ENCODE assay signal across 15 cellular contexts in the genomic region with DNA sequence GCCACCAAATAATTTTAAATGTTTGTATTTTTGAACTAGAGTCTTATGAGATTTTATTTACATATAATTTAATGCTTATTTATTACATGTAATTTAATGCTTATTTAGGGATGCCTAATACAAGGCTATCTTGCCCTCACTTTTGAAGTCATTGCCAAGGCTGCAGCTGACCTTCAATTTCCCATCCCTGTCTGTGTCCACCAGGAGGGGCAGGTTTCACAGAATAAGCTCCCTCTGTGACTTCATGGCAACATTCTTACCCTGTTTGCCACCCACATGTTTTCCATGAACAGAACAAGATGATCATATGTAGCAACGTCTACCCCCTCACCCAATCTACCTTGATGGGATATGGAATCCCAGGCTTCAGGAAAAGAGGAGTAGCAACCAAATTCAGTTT. TPM values are rescaled to one million over a fixed set of nuclear protein-coding genes. Genes with fewer than 3 reads are reported as not detected.
A peak's percentile ranks its signal among the peaks of the same experiment; 100 is the strongest.
DNase-seq lines count a peak whose midpoint lies in the region; ATAC-seq, FAIRE-seq and TF ChIP-seq lines count a peak whose summit lies in the region.
"Had no signal": no experiment of that assay in that cellular context is flagged by ENCODE, and none has a peak within 500 bp of the region (broad histone marks: within the 10 kb centered on the region; RNA-seq: fewer than 3 reads in every experiment).

No MANE protein-coding gene starts in this region.

- no peaks in the 10 kb centered on the region for H3K36me3 ChIP-seq in BE2C
- no peaks in the 10 kb centered on the region for H3K36me3 ChIP-seq in adipocyte (ENCODE audit: control insufficient read depth, insufficient read depth, low read length, severe bottlenecking)
- H3K36me3 ChIP-seq: colonic mucosa had no signal

- no peak for DNase-seq in BE2C
- DNase-seq in HCEC 1CT, result peak; percentile 25
- DNase-seq in adipocyte (ENCODE audit: low read depth), result peak; percentile 7
- peak; percentile 14 for DNase-seq in hepatic stellate cell (ENCODE audit: low spot score)
- DNase-seq in T-helper 2 cell, result no peak
- no peak for DNase-seq in activated T-helper 2 cell treated with anti-CD3 and anti-CD28 coated beads, Interferon-gamma antibody, Interleukin-2, Interleukin-4, amounts not matched to agents 10 μg/mL and 5 μg/mL and 100 μg/mL, durations not matched to agents 14 hours and 24 hours and 36 hours (ENCODE audit: low spot score)
- no peak for DNase-seq in RCC 7860 (ENCODE audit: low spot score)
- DNase-seq: activated CD4-positive, alpha-beta memory T cell treated with anti-CD3 and anti-CD28 coated beads for 36 hours; activated naive CD4-positive, alpha-beta T cell; CD8-positive, alpha-beta memory T cell; colonic mucosa; NCI-H1092 treated with DMSO at 0.1 percent for 48 hours; stimulated activated naive B cell treated with anti-CD40 and anti-IgM and Interleukin-4, amounts not matched to agents 10 μg/mL and 1 μg/mL and 100 μg/mL, for 72 hours had no signal

- no peak for FAIRE-seq in RCC 7860 (lab: Jason Lieb, UNC)

- intact Hi-C loops in activated T-helper 2 cell treated with anti-CD3 and anti-CD28 coated beads, Interferon-gamma antibody, Interleukin-2, Interleukin-4, amounts not matched to agents 10 μg/mL and 5 μg/mL and 100 μg/mL, durations not matched to agents 14 hours and 24 hours and 36 hours (cut with micrococcal nuclease), result no loop called here

- TF ChIP-seq CTCF in BE2C (IDR thresholded peaks at IDR 0.05; ENCODE audit: low read depth, low read length), result peak; percentile 26; the same call in 1 of the 2 replicates

- no peaks in the 10 kb centered on the region for H3K4me1 Mint-ChIP-seq in activated T-helper 2 cell treated with anti-CD3 and anti-CD28 coated beads, Interferon-gamma antibody, Interleukin-2, Interleukin-4, amounts not matched to agents 10 μg/mL and 5 μg/mL and 100 μg/mL, durations not matched to agents 14 hours and 24 hours and 36 hours (ENCODE audit: low read depth)
- H3K4me1 Mint-ChIP-seq: CD8-positive, alpha-beta memory T cell had no signal

- H3K9me3 ChIP-seq in BE2C, result no peaks in the 10 kb centered on the region
- no peaks in the 10 kb centered on the region for H3K9me3 ChIP-seq in adipocyte (ENCODE audit: control insufficient read depth, low read length)
- H3K9me3 ChIP-seq: colonic mucosa had no signal

- no peak for ATAC-seq in HG03565 (IDR thresholded peaks at IDR 0.05; ENCODE audit: unreplicated experiment)
- ATAC-seq: stimulated activated naive B cell treated with anti-CD40 and anti-IgM and Interleukin-4, amounts not matched to agents 10 μg/mL and 1 μg/mL and 100 μg/mL, for 72 hours had no signal

- H3K9ac ChIP-seq in adipocyte (ENCODE audit: low read length), result no peak overlapping the region

- no peaks in the 10 kb centered on the region for H3K36me3 Mint-ChIP-seq in activated T-helper 2 cell treated with anti-CD3 and anti-CD28 coated beads, Interferon-gamma antibody, Interleukin-2, Interleukin-4, amounts not matched to agents 10 μg/mL and 5 μg/mL and 100 μg/mL, durations not matched to agents 14 hours and 24 hours and 36 hours (ENCODE audit: low read depth)
- H3K36me3 Mint-ChIP-seq: activated CD4-positive, alpha-beta memory T cell treated with anti-CD3 and anti-CD28 coated beads for 36 hours had no signal

- H3K4me3 Mint-ChIP-seq in activated T-helper 2 cell treated with anti-CD3 and anti-CD28 coated beads, Interferon-gamma antibody, Interleukin-2, Interleukin-4, amounts not matched to agents 10 μg/mL and 5 μg/mL and 100 μg/mL, durations not matched to agents 14 hours and 24 hours and 36 hours (ENCODE audit: low read depth), result no peak overlapping the region
- H3K4me3 Mint-ChIP-seq: activated CD4-positive, alpha-beta memory T cell treated with anti-CD3 and anti-CD28 coated beads for 36 hours; CD8-positive, alpha-beta memory T cell had no signal

- no peak overlapping the region for H3K27ac Mint-ChIP-seq in activated T-helper 2 cell treated with anti-CD3 and anti-CD28 coated beads, Interferon-gamma antibody, Interleukin-2, Interleukin-4, amounts not matched to agents 10 μg/mL and 5 μg/mL and 100 μg/mL, durations not matched to agents 14 hours and 24 hours and 36 hours
- H3K27ac Mint-ChIP-seq: activated CD4-positive, alpha-beta memory T cell treated with anti-CD3 and anti-CD28 coated beads for 36 hours; CD8-positive, alpha-beta memory T cell; stimulated activated naive B cell treated with anti-CD40 and anti-IgM and Interleukin-4, amounts not matched to agents 10 μg/mL and 1 μg/mL and 100 μg/mL, for 72 hours had no signal

- H3K4me1 ChIP-seq in BE2C, result no peaks in the 10 kb centered on the region
- peaks cover 12% of the 10 kb centered on the region for H3K4me1 ChIP-seq in adipocyte (ENCODE audit: control insufficient read depth, insufficient read depth, low read length)
- H3K4me1 ChIP-seq: colonic mucosa had no signal

- H3K27me3 ChIP-seq in BE2C (no peaks in the 10 kb centered on the region), adipocyte (replicated peaks; ENCODE audit: control insufficient read depth, insufficient read depth, low read length) (no peaks in the 10 kb centered on the region)
- H3K27me3 ChIP-seq: colonic mucosa had no signal

- peaks cover 6% of the 10 kb centered on the region for H3K27me3 Mint-ChIP-seq in activated T-helper 2 cell treated with anti-CD3 and anti-CD28 coated beads, Interferon-gamma antibody, Interleukin-2, Interleukin-4, amounts not matched to agents 10 μg/mL and 5 μg/mL and 100 μg/mL, durations not matched to agents 14 hours and 24 hours and 36 hours (ENCODE audit: low read depth)
- H3K27me3 Mint-ChIP-seq: activated CD4-positive, alpha-beta memory T cell treated with anti-CD3 and anti-CD28 coated beads for 36 hours; stimulated activated naive B cell treated with anti-CD40 and anti-IgM and Interleukin-4, amounts not matched to agents 10 μg/mL and 1 μg/mL and 100 μg/mL, for 72 hours had no signal

- no peaks in the 10 kb centered on the region for H3K9me3 Mint-ChIP-seq in activated T-helper 2 cell treated with anti-CD3 and anti-CD28 coated beads, Interferon-gamma antibody, Interleukin-2, Interleukin-4, amounts not matched to agents 10 μg/mL and 5 μg/mL and 100 μg/mL, durations not matched to agents 14 hours and 24 hours and 36 hours
- H3K9me3 Mint-ChIP-seq: activated CD4-positive, alpha-beta memory T cell treated with anti-CD3 and anti-CD28 coated beads for 36 hours; CD8-positive, alpha-beta memory T cell; stimulated activated naive B cell treated with anti-CD40 and anti-IgM and Interleukin-4, amounts not matched to agents 10 μg/mL and 1 μg/mL and 100 μg/mL, for 72 hours had no signal

- H3K4me3 ChIP-seq in BE2C (ENCODE audit: low read depth, low read length), result no peak overlapping the region
- H3K4me3 ChIP-seq in adipocyte (ENCODE audit: low read length), result no peak overlapping the region
- H3K4me3 ChIP-seq: colonic mucosa, lung had no signal

RNA-seq across cellular contexts. Expression of gene C5, which starts 27.0 kb away (rescaled TPM):
- 0.52 TPM for polyA plus RNA-seq in BE2C (2012; ENCODE audit: insufficient read depth, insufficient read length, low read depth)
- 0.82 and 1.8 TPM in 2 replicates for total RNA-seq in activated T-helper 2 cell treated with anti-CD3 and anti-CD28 coated beads, Interferon-gamma antibody, Interleukin-2, Interleukin-4, amounts not matched to agents 10 μg/mL and 5 μg/mL and 100 μg/mL, durations not matched to agents 14 hours and 24 hours and 36 hours
- polyA plus RNA-seq: CD8-positive, alpha-beta memory T cell had no signal

RNA-seq across cellular contexts. Expression of gene CNTRL, which starts 51.7 kb away (rescaled TPM):
- polyA plus RNA-seq in BE2C (2012; ENCODE audit: insufficient read depth, insufficient read length, low read depth), result 4.5 TPM
- 67.6 and 68.4 TPM in 2 replicates for total RNA-seq in activated T-helper 2 cell treated with anti-CD3 and anti-CD28 coated beads, Interferon-gamma antibody, Interleukin-2, Interleukin-4, amounts not matched to agents 10 μg/mL and 5 μg/mL and 100 μg/mL, durations not matched to agents 14 hours and 24 hours and 36 hours

Comparison
In these comparisons a context has a peak if more than half of its experiments do, and no peak if none do; other contexts are left out.
1. DNase-seq: peak in HCEC 1CT (single experiment), adipocyte (single experiment) and hepatic stellate cell (single experiment); none in BE2C (single experiment), T-helper 2 cell (0 of 5), activated T-helper 2 cell treated with anti-CD3 and anti-CD28 coated beads, Interferon-gamma antibody, Interleukin-2, Interleukin-4, amounts not matched to agents 10 μg/mL and 5 μg/mL and 100 μg/mL, durations not matched to agents 14 hours and 24 hours and 36 hours (single experiment) and RCC 7860 (single experiment).